In the genomic region with DNA sequence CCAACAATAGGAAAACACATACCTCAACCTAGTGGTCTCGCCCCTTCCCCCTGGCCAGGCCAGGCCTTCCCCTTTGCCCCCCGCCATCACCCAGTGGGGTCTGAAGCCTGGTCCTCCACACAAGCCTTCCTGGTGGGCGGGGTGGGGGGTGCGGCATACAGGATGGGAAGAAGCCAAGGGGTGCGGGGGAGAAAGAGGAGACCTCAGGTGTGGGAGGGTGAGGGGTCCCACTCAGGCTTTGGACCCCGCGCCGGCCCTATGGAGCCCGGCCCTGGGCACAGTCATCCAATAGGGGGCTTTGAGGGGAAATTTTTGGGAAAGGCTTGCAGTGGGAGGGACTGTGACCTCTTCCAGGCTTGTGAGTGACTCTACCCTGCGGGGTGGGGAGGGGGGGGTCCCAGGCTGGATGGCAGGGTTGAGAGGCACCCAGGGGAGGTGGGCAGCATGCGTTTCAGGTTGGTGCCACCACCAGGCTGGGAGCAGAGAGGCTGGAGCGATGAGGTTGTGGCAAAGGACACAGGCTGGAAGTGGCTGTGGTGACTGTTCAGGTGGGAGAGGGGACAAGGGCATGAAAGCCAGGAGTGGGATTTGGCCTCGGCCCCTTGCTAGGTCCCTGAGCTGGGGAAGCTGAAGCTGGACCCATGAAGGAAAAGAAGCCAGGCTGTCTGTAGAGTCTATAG, we compare ENCODE assay signal across 11 cellular contexts. TPM values are rescaled to one million over a fixed set of nuclear protein-coding genes. Genes with fewer than 3 reads are reported as not detected.
DNase-seq lines count a peak whose midpoint lies in the region; ATAC-seq and TF ChIP-seq lines count a peak whose summit lies in the region.
"Had no signal": no experiment of that assay in that cellular context is flagged by ENCODE, and none has a peak within 500 bp of the region (broad histone marks: within the 10 kb centered on the region; RNA-seq: fewer than 3 reads in every experiment).

No MANE protein-coding gene starts in this region.

- DNase-seq in AG10803 (ENCODE audit: low read depth) (no peak), H7 (peak; percentile 64), adipocyte (ENCODE audit: low read depth) (no peak), naive B cell (no peak), middle frontal gyrus (ENCODE audit: extremely low spot score, low spot score) (no peak), RPMI8226 (no peak)
- DNase-seq: NCI-H2107, retina, SHP77 had no signal

- H3K36me3 Mint-ChIP-seq in naive B cell = no peaks in the 10 kb centered on the region

- H3K9me3 ChIP-seq in adipocyte (ENCODE audit: control insufficient read depth, low read length) = no peaks in the 10 kb centered on the region

- H3K4me3 Mint-ChIP-seq in naive B cell = peak overlapping the region in 6 of 8 donors; percentile 68 to 90 (median 82)

- H3K9me3 Mint-ChIP-seq in naive B cell = no peaks in the 10 kb centered on the region

- H3K4me3 ChIP-seq in AG10803 (ENCODE audit: low read length) (peak overlapping the region; percentile 71), H7 (ENCODE audit: insufficient read depth, low read depth, low read length) (no peak overlapping the region), adipocyte (ENCODE audit: low read length) (peak overlapping the region; percentile 89)

- no peak for TF ChIP-seq CTCF in AG10803 (conservative IDR thresholded peaks at IDR 0.05; ENCODE audit: low read length)

- H3K36me3 ChIP-seq in H7 (replicated peaks; ENCODE audit: control insufficient read depth, insufficient read depth, low read length) (no peaks in the 10 kb centered on the region), adipocyte (ENCODE audit: control insufficient read depth, insufficient read depth, low read length, severe bottlenecking) (no peaks in the 10 kb centered on the region)

- H3K9ac ChIP-seq in adipocyte (ENCODE audit: low read length) = peak overlapping the region; percentile 91

- H3K27me3 Mint-ChIP-seq in naive B cell = no peaks in the 10 kb centered on the region

- peaks cover 12% of the 10 kb centered on the region for H3K27me3 ChIP-seq in H7 (ENCODE audit: control insufficient read depth, insufficient read depth, low read length)
- H3K27me3 ChIP-seq in adipocyte (replicated peaks; ENCODE audit: control insufficient read depth, insufficient read depth, low read length) = peaks cover 3% of the 10 kb centered on the region

- H3K4me1 Mint-ChIP-seq in naive B cell = peaks cover 26 to 40% (median 29%) of the 10 kb centered on the region in 3 donors

- peak overlapping the region in 1 of 6 donors; percentile 69 for H3K27ac Mint-ChIP-seq in naive B cell

- peaks cover 12% of the 10 kb centered on the region for H3K4me1 ChIP-seq in adipocyte (ENCODE audit: control insufficient read depth, insufficient read depth, low read length)

- ATAC-seq in naive B cell (ENCODE audit: low read depth in 2 of 2) = no peak
- no peak for ATAC-seq in HG03175 (IDR thresholded peaks at IDR 0.05; ENCODE audit: unreplicated experiment)
- ATAC-seq in HG03045 (IDR thresholded peaks at IDR 0.05; ENCODE audit: unreplicated experiment) = no peak

RNA-seq across cellular contexts. Expression of gene SLC66A3, which starts 1.3 kb away (rescaled TPM):
- 16.1 and 21.1 TPM in 2 replicates for total RNA-seq in H7 (2014; rRNA removed; shearing (Covaris generic))
- polyA plus RNA-seq in naive B cell (ENCODE audit: low read depth in 6 of 6) = 10 to 100 TPM; 40.3 to 85.1 (median 43.9) TPM
